8 cellular contexts compared by ENCODE assay signal in the genomic region with DNA sequence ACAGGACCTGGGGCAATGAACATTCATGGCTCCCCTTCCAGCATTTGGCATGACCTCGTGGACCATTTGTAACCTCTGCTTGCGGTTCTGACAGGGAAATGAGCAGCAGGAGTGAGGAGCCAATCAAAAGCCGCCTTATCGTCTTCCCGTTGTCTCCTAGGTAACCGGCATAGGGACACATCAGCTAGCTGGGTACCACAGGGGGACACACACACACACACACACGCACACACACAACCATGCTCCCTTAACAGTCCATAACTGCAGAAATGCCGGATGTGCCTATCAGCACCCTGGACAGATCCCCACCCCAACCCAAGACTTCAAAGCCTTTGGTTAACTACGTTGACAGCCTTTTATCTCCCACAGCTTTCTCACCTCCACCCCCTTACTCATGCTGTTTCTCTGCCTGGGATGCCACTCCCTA. TPM values are rescaled to one million over a fixed set of nuclear protein-coding genes. Genes with fewer than 3 reads are reported as not detected.
DNase-seq lines count a peak whose midpoint lies in the region; ATAC-seq and TF ChIP-seq lines count a peak whose summit lies in the region.

No MANE protein-coding gene starts in this region.

- no CpG with 5 or more reads among the region's 9 CpGs for WGBS in H9 (ENCODE audit: extremely low coverage, insufficient read length, low lambda C conversion rate)
- 12% methylated on average over 9 of the region's 9 CpGs for whole genome bisulfite sequencing in SK-N-SH (ENCODE audit: low lambda C conversion rate)

- no peaks in the 10 kb centered on the region for H3K36me3 Mint-ChIP-seq in H9 (ENCODE audit: insufficient read depth in 1 of 3, low read depth in 3 of 3)

- TF ChIP-seq EP300 in SK-N-SH (IDR thresholded peaks at IDR 0.05; ENCODE audit: borderline replicate concordance in 1 of 2, low read depth in 1 of 2, low read length in 1 of 2): no peak

- no peaks in the 10 kb centered on the region for H3K9me2 ChIP-seq in SK-N-SH

- H3K23me2 ChIP-seq in H9 (ENCODE audit: insufficient read length, low read depth, low read length, poor library complexity, severe bottlenecking): no peaks in the 10 kb centered on the region

- H3K4me2 ChIP-seq in H9 (ENCODE audit: insufficient read depth, insufficient read length, low read length) (no peak overlapping the region), SK-N-SH (no peak overlapping the region)

- H3K23ac ChIP-seq in H9 (ENCODE audit: insufficient read length, low read depth, low read length): no peak overlapping the region

- POLR2A ChIA-PET in SK-N-SH (lab: Yijun Ruan, JAX): interaction anchor here (0.6 to 1.0 kb wide), 2 partner anchors 10 to 20 kb away, joined by 3 read pairs; no protein-coding TSS in a partner anchor

- H2BK5ac ChIP-seq in H9 (ENCODE audit: insufficient read length, low read length): no peak overlapping the region

- H3K79me1 ChIP-seq in H9 (ENCODE audit: insufficient read depth, low read depth, low read length, poor library complexity, severe bottlenecking): no peaks in the 10 kb centered on the region

- H3T11ph ChIP-seq in H9 (ENCODE audit: low read length): no peak overlapping the region

- no peaks in the 10 kb centered on the region; the same call in 1 of the 2 replicates for H3K27me3 ChIP-seq in H9 (ENCODE audit: insufficient read depth, low read length)
- H3K27me3 ChIP-seq in SK-N-SH (ENCODE audit: insufficient read depth): peaks cover 16% of the 10 kb centered on the region

- DNase-seq in H9 (peak; percentile 68), SK-N-SH (peak; percentile 85), anterior cingulate cortex (lab: John Stamatoyannopoulos, UW) (peak in 30 of 58 donors; percentile 3 to 59 (median 22)), myocyte (ENCODE audit: low read depth) (peak; percentile 61), cerebellar cortex (ENCODE audit: low spot score) (no peak), NCI-H187 (lab: John Stamatoyannopoulos, UW) (no peak)

- no peak overlapping the region for H2BK120ac ChIP-seq in H9 (ENCODE audit: low read depth, low read length, poor library complexity, severe bottlenecking)

- no peak overlapping the region for H3K18ac ChIP-seq in H9 (ENCODE audit: insufficient read length, low read depth, low read length)

- no peak overlapping the region for H3K14ac ChIP-seq in H9 (ENCODE audit: insufficient read depth, low read length)

- H2AK5ac ChIP-seq in H9 (ENCODE audit: insufficient read length, low read length): no peak overlapping the region

- H4K20me1 ChIP-seq in H9 (ENCODE audit: control insufficient read depth, insufficient read depth, insufficient read length) (no peaks in the 10 kb centered on the region), SK-N-SH (ENCODE audit: insufficient read depth) (no peaks in the 10 kb centered on the region)

- no peak overlapping the region for H3K27ac Mint-ChIP-seq in H9

- H2BK12ac ChIP-seq in H9 (ENCODE audit: insufficient read length, low read depth, low read length): no peak overlapping the region

- no peaks in the 10 kb centered on the region for H3K36me3 ChIP-seq in SK-N-SH (replicated peaks in 1 of 2; ENCODE audit: control insufficient read depth in 1 of 2, insufficient read depth in 2 of 2, low read length in 1 of 2)

- no peak overlapping the region for H2AFZ ChIP-seq in H9 (ENCODE audit: low read length)
- no peak overlapping the region for H2AFZ ChIP-seq in SK-N-SH (ENCODE audit: low read depth)

- H4K5ac ChIP-seq in H9 (ENCODE audit: insufficient read length, low read depth, low read length): no peak overlapping the region

- no peak overlapping the region for H2BK15ac ChIP-seq in H9 (ENCODE audit: low read depth, low read length)

- H3K4ac ChIP-seq in H9 (ENCODE audit: low read depth, low read length): no peak overlapping the region

- H4K91ac ChIP-seq in H9 (ENCODE audit: insufficient read length, low read depth, low read length): no peak overlapping the region

- no peak overlapping the region for H3K9ac ChIP-seq in H9 (ENCODE audit: extremely low read depth, insufficient read length, low read length)
- H3K9ac ChIP-seq in SK-N-SH: no peak overlapping the region

- H3K27ac ChIP-seq in H9 (ENCODE audit: insufficient read length, low read depth, low read length) (no peak overlapping the region), SK-N-SH (ENCODE audit: low read depth in 2 of 2, low read length in 1 of 2) (no peak overlapping the region)

- H3K4me3 ChIP-seq in SK-N-SH (ENCODE audit: low read depth in 2 of 2, low read length in 1 of 2): no peak overlapping the region

- H3K9me3 Mint-ChIP-seq in H9: peaks cover under 1% of the 10 kb centered on the region in 2 experiments; a peak in 3 of 5 replicates

- CTCF ChIA-PET in SK-N-SH (lab: Yijun Ruan, JAX): interaction anchor here (1.1 kb wide), 1 partner anchor 148 kb away, joined by 4 read pairs; no protein-coding TSS in a partner anchor

- TF ChIP-seq CTCF in H9 (conservative IDR thresholded peaks at IDR 0.05) (no peak), SK-N-SH (IDR thresholded peaks at IDR 0.05) (no peak)

- H4K8ac ChIP-seq in H9 (replicated peaks; ENCODE audit: insufficient read length, low read depth, low read length): no peak overlapping the region

- TF ChIP-seq RAD21 in SK-N-SH (IDR thresholded peaks at IDR 0.05; ENCODE audit: low read length): no peak

- H3K56ac ChIP-seq in H9 (ENCODE audit: insufficient read length, low read depth, low read length): no peak overlapping the region

- H3F3A ChIP-seq in SK-N-SH (replicated peaks; ENCODE audit: insufficient read depth): no peaks in the 10 kb centered on the region

- H3K4me3 Mint-ChIP-seq in H9: no peak overlapping the region

- H3K4me1 ChIP-seq in H9 (ENCODE audit: insufficient read depth, low read length) (no peaks in the 10 kb centered on the region), SK-N-SH (ENCODE audit: control insufficient read depth in 1 of 2, insufficient read depth in 2 of 2, low read depth in 1 of 2, low read length in 1 of 2) (peaks cover 0 to 5% of the 10 kb centered on the region in 2 experiments; a peak in 1 of 4 replicates)

- no peak overlapping the region for H2BK20ac ChIP-seq in H9 (ENCODE audit: low read depth, low read length, poor library complexity, severe bottlenecking)

- no peaks in the 10 kb centered on the region for H3K79me2 ChIP-seq in H9 (ENCODE audit: insufficient read depth, low read length)
- no peaks in the 10 kb centered on the region for H3K79me2 ChIP-seq in SK-N-SH (ENCODE audit: insufficient read depth)

- peaks cover 8 to 11% of the 10 kb centered on the region in 2 experiments; a peak in 3 of 4 replicates for H3K4me1 Mint-ChIP-seq in H9

- peaks cover 43% of the 10 kb centered on the region for H3K27me3 Mint-ChIP-seq in H9 (ENCODE audit: low read depth)

- ATAC-seq in GM18873 (IDR thresholded peaks at IDR 0.05; ENCODE audit: low FRiP score, unreplicated experiment) (no peak), HG02588 (IDR thresholded peaks at IDR 0.05; ENCODE audit: unreplicated experiment) (no peak)

- H3K9me3 ChIP-seq in H9 (ENCODE audit: control insufficient read depth, low read depth, low read length) (no peaks in the 10 kb centered on the region), SK-N-SH (no peaks in the 10 kb centered on the region)

TF ChIP-seq in SK-N-SH, 30 proteins besides CTCF, POLR2A, EP300 and RAD21:
- TF ChIP-seq TCF12 (IDR thresholded peaks at IDR 0.05) (no peak), RFX5 (IDR thresholded peaks at IDR 0.05; ENCODE audit: low read length) (peak; percentile 88; the same call in 1 of the 2 replicates), CHD2 (IDR thresholded peaks at IDR 0.05; ENCODE audit: low read length, partially characterized antibody) (no peak), POLR2AphosphoS5 (IDR thresholded peaks at IDR 0.05; ENCODE audit: low read depth, low read length) (no peak), RXRA (IDR thresholded peaks at IDR 0.05; ENCODE audit: borderline replicate concordance, low read depth) (no peak)
- TF ChIP-seq, protein P1, sequence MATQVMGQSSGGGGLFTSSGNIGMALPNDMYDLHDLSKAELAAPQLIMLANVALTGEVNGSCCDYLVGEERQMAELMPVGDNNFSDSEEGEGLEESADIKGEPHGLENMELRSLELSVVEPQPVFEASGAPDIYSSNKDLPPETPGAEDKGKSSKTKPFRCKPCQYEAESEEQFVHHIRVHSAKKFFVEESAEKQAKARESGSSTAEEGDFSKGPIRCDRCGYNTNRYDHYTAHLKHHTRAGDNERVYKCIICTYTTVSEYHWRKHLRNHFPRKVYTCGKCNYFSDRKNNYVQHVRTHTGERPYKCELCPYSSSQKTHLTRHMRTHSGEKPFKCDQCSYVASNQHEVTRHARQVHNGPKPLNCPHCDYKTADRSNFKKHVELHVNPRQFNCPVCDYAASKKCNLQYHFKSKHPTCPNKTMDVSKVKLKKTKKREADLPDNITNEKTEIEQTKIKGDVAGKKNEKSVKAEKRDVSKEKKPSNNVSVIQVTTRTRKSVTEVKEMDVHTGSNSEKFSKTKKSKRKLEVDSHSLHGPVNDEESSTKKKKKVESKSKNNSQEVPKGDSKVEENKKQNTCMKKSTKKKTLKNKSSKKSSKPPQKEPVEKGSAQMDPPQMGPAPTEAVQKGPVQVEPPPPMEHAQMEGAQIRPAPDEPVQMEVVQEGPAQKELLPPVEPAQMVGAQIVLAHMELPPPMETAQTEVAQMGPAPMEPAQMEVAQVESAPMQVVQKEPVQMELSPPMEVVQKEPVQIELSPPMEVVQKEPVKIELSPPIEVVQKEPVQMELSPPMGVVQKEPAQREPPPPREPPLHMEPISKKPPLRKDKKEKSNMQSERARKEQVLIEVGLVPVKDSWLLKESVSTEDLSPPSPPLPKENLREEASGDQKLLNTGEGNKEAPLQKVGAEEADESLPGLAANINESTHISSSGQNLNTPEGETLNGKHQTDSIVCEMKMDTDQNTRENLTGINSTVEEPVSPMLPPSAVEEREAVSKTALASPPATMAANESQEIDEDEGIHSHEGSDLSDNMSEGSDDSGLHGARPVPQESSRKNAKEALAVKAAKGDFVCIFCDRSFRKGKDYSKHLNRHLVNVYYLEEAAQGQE (IDR thresholded peaks at IDR 0.05; ENCODE audit: low read depth, low read length): peak; percentile 97

RNA-seq across cellular contexts. Expression of a gene that starts 53.4 kb away (rescaled TPM):
- 11.5 and 15.2 TPM in 2 replicates for total RNA-seq in H9 (2021)
- 6.6 and 8.5 TPM in 2 replicates for polyA plus RNA-seq in SK-N-SH (2012; rRNA removed)
- 7.5 and 9.3 TPM in 2 replicates for polyA plus RNA-seq in SK-N-SH (2012; cell fraction: cytosol; rRNA removed)
- 15.9 and 19.3 TPM in 2 replicates for polyA plus RNA-seq in SK-N-SH (2012; cell fraction: nucleus; rRNA removed)
- total RNA-seq in myocyte: 13.8 and 14.1 TPM in 2 replicates
- polyA plus RNA-seq in myocyte (2012): 12.0 TPM

RNA-seq across cellular contexts. Expression of a gene that starts 58.0 kb away (rescaled TPM):
- 3.1 and 3.2 TPM in 2 replicates for total RNA-seq in H9 (2021)
- polyA plus RNA-seq in SK-N-SH (2012; rRNA removed): 0.15 and 0.26 TPM in 2 replicates
- polyA plus RNA-seq in SK-N-SH (2012; cell fraction: cytosol; rRNA removed): 0.12 and 0.15 TPM in 2 replicates
- polyA plus RNA-seq in SK-N-SH (2012; cell fraction: nucleus; rRNA removed): 0.55 and 0.83 TPM in 2 replicates
- total RNA-seq in myocyte: 6.6 and 11.8 TPM in 2 replicates
- polyA plus RNA-seq in myocyte (2012): 4.5 TPM

Comparison
In these comparisons a context has a peak if more than half of its experiments do, and no peak if none do; other contexts are left out.
1. DNase-seq: peak in H9 (single experiment), SK-N-SH (single experiment), anterior cingulate cortex (30 of 58) and myocyte (single experiment); none in cerebellar cortex (single experiment) and NCI-H187 (0 of 2).